Comparison of ENCODE assay signal across 1 cellular context in genomic region chr9:96654450-96655197, GRCh38.
TF ChIP-seq lines count a peak whose summit lies in the region.

No MANE protein-coding gene starts in this region.

TF ChIP-seq in HepG2, 621 proteins besides CTCF, POLR2A, EP300 and RAD21 (continued from another document and continues in another):
- TF ChIP-seq TRAFD1 (CRISPR knock-in tag; IDR thresholded peaks at IDR 0.05; ENCODE audit: borderline replicate concordance), result no peak
- no peak for TF ChIP-seq RNF2 (conservative IDR thresholded peaks at IDR 0.05; ENCODE audit: low read depth)
- no peak for TF ChIP-seq U2AF2 (IDR thresholded peaks at IDR 0.05; ENCODE audit: low read depth, low read length)
- no peak for TF ChIP-seq EEA1 (CRISPR knock-in tag; IDR thresholded peaks at IDR 0.05; ENCODE audit: borderline replicate concordance)
- TF ChIP-seq ZNF432 (CRISPR knock-in tag; IDR thresholded peaks at IDR 0.05; ENCODE audit: borderline replicate concordance), result no peak
- TF ChIP-seq ZFY (CRISPR knock-in tag; IDR thresholded peaks at IDR 0.05), result peak; percentile 81
- TF ChIP-seq CREM (IDR thresholded peaks at IDR 0.05), result 0 out of 2 replicates have a peak, but pooled peaks have one; percentile 20
- no peak for TF ChIP-seq CREM (CRISPR knock-in tag; IDR thresholded peaks at IDR 0.05)
- TF ChIP-seq HOMEZ (CRISPR knock-in tag; IDR thresholded peaks at IDR 0.05; ENCODE audit: low read depth), result no peak
- no peak for TF ChIP-seq HMGA1 (CRISPR knock-in tag; conservative IDR thresholded peaks at IDR 0.05)
- no peak for TF ChIP-seq SP140L (CRISPR knock-in tag; IDR thresholded peaks at IDR 0.05; ENCODE audit: borderline replicate concordance)
- no peak for TF ChIP-seq ARHGAP35 (CRISPR knock-in tag; IDR thresholded peaks at IDR 0.05; ENCODE audit: borderline replicate concordance)
- TF ChIP-seq ZNF318 (CRISPR knock-in tag; IDR thresholded peaks at IDR 0.05), result no peak
- no peak for TF ChIP-seq ZNF83 (CRISPR knock-in tag; IDR thresholded peaks at IDR 0.05; ENCODE audit: borderline replicate concordance)
- TF ChIP-seq ZNF180 (CRISPR knock-in tag; IDR thresholded peaks at IDR 0.05; ENCODE audit: borderline replicate concordance, low read depth), result no peak
- no peak for TF ChIP-seq TP53 (CRISPR knock-in tag; conservative IDR thresholded peaks at IDR 0.05)
- TF ChIP-seq ZNF558 (CRISPR knock-in tag; IDR thresholded peaks at IDR 0.05; ENCODE audit: borderline replicate concordance), result 0 out of 2 replicates have a peak, but pooled peaks have one; percentile 55
- no peak for TF ChIP-seq ZNF264 (CRISPR knock-in tag; IDR thresholded peaks at IDR 0.05)
- no peak for TF ChIP-seq ZNF589 (CRISPR knock-in tag; conservative IDR thresholded peaks at IDR 0.05)
- peak; percentile 64; the same call in 1 of the 2 replicates for TF ChIP-seq TGIF2 (CRISPR knock-in tag; IDR thresholded peaks at IDR 0.05)
- TF ChIP-seq PHF5A (CRISPR knock-in tag; IDR thresholded peaks at IDR 0.05; ENCODE audit: low read depth, unreplicated experiment), result no peak
- no peak for TF ChIP-seq ZNF562 (CRISPR knock-in tag; IDR thresholded peaks at IDR 0.05; ENCODE audit: borderline replicate concordance)
- no peak for TF ChIP-seq NBN (conservative IDR thresholded peaks at IDR 0.05)
- TF ChIP-seq, protein P1, sequence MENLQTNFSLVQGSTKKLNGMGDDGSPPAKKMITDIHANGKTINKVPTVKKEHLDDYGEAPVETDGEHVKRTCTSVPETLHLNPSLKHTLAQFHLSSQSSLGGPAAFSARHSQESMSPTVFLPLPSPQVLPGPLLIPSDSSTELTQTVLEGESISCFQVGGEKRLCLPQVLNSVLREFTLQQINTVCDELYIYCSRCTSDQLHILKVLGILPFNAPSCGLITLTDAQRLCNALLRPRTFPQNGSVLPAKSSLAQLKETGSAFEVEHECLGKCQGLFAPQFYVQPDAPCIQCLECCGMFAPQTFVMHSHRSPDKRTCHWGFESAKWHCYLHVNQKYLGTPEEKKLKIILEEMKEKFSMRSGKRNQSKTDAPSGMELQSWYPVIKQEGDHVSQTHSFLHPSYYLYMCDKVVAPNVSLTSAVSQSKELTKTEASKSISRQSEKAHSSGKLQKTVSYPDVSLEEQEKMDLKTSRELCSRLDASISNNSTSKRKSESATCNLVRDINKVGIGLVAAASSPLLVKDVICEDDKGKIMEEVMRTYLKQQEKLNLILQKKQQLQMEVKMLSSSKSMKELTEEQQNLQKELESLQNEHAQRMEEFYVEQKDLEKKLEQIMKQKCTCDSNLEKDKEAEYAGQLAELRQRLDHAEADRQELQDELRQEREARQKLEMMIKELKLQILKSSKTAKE (CRISPR knock-in tag; IDR thresholded peaks at IDR 0.05; ENCODE audit: borderline replicate concordance), result no peak
- TF ChIP-seq ZNF619 (CRISPR knock-in tag; IDR thresholded peaks at IDR 0.05), result no peak
- TF ChIP-seq FLYWCH1 (CRISPR knock-in tag; IDR thresholded peaks at IDR 0.05), result 0 out of 2 replicates have a peak, but pooled peaks have one; percentile 55
- TF ChIP-seq ATF1 (CRISPR knock-in tag; IDR thresholded peaks at IDR 0.05), result no peak
- TF ChIP-seq, protein P2, sequence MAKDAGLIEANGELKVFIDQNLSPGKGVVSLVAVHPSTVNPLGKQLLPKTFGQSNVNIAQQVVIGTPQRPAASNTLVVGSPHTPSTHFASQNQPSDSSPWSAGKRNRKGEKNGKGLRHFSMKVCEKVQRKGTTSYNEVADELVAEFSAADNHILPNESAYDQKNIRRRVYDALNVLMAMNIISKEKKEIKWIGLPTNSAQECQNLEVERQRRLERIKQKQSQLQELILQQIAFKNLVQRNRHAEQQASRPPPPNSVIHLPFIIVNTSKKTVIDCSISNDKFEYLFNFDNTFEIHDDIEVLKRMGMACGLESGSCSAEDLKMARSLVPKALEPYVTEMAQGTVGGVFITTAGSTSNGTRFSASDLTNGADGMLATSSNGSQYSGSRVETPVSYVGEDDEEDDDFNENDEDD (CRISPR knock-in tag; IDR thresholded peaks at IDR 0.05; ENCODE audit: borderline replicate concordance), result peak; percentile 34; the same call in 1 of the 2 replicates
- TF ChIP-seq SIX4 (CRISPR knock-in tag; IDR thresholded peaks at IDR 0.05), result no peak
- TF ChIP-seq KAT7 (CRISPR knock-in tag; IDR thresholded peaks at IDR 0.05; ENCODE audit: borderline replicate concordance), result 0 out of 2 replicates have a peak, but pooled peaks have one; percentile 56
- no peak for TF ChIP-seq FOXA3 (CRISPR knock-in tag; IDR thresholded peaks at IDR 0.05)
- TF ChIP-seq ELF1 (CRISPR knock-in tag; IDR thresholded peaks at IDR 0.05), result no peak
- no peak for TF ChIP-seq MLLT10 (CRISPR knock-in tag; IDR thresholded peaks at IDR 0.05)
- no peak for TF ChIP-seq NAIF1 (CRISPR knock-in tag; IDR thresholded peaks at IDR 0.05; ENCODE audit: borderline replicate concordance)
- no peak for TF ChIP-seq TSC22D2 (CRISPR knock-in tag; IDR thresholded peaks at IDR 0.05; ENCODE audit: borderline replicate concordance)
- no peak for TF ChIP-seq JUN (CRISPR knock-in tag; IDR thresholded peaks at IDR 0.05)
- no peak for TF ChIP-seq ZMYM3 (CRISPR knock-in tag; IDR thresholded peaks at IDR 0.05)
- no peak for TF ChIP-seq SMAD1 (CRISPR knock-in tag; IDR thresholded peaks at IDR 0.05; ENCODE audit: borderline replicate concordance, low read depth)
- TF ChIP-seq ZNF441 (CRISPR knock-in tag; IDR thresholded peaks at IDR 0.05; ENCODE audit: borderline replicate concordance), result no peak
- TF ChIP-seq SMARCE1 (IDR thresholded peaks at IDR 0.05; ENCODE audit: borderline replicate concordance), result no peak
- TF ChIP-seq ZNF841 (CRISPR knock-in tag; IDR thresholded peaks at IDR 0.05; ENCODE audit: borderline replicate concordance), result no peak
- no peak for TF ChIP-seq JUNB (CRISPR knock-in tag; IDR thresholded peaks at IDR 0.05; ENCODE audit: borderline replicate concordance)
- TF ChIP-seq FOXA1 (IDR thresholded peaks at IDR 0.05), result no peak
- no peak for TF ChIP-seq FOXA1 (CRISPR knock-in tag; IDR thresholded peaks at IDR 0.05)
- TF ChIP-seq REPIN1 (CRISPR knock-in tag; IDR thresholded peaks at IDR 0.05; ENCODE audit: borderline replicate concordance, low read depth), result no peak
- peak; percentile 38; the same call in 1 of the 2 replicates for TF ChIP-seq ZMYM4 (CRISPR knock-in tag; IDR thresholded peaks at IDR 0.05)
- TF ChIP-seq ZNF121 (CRISPR knock-in tag; IDR thresholded peaks at IDR 0.05), result no peak
- TF ChIP-seq, protein P3, sequence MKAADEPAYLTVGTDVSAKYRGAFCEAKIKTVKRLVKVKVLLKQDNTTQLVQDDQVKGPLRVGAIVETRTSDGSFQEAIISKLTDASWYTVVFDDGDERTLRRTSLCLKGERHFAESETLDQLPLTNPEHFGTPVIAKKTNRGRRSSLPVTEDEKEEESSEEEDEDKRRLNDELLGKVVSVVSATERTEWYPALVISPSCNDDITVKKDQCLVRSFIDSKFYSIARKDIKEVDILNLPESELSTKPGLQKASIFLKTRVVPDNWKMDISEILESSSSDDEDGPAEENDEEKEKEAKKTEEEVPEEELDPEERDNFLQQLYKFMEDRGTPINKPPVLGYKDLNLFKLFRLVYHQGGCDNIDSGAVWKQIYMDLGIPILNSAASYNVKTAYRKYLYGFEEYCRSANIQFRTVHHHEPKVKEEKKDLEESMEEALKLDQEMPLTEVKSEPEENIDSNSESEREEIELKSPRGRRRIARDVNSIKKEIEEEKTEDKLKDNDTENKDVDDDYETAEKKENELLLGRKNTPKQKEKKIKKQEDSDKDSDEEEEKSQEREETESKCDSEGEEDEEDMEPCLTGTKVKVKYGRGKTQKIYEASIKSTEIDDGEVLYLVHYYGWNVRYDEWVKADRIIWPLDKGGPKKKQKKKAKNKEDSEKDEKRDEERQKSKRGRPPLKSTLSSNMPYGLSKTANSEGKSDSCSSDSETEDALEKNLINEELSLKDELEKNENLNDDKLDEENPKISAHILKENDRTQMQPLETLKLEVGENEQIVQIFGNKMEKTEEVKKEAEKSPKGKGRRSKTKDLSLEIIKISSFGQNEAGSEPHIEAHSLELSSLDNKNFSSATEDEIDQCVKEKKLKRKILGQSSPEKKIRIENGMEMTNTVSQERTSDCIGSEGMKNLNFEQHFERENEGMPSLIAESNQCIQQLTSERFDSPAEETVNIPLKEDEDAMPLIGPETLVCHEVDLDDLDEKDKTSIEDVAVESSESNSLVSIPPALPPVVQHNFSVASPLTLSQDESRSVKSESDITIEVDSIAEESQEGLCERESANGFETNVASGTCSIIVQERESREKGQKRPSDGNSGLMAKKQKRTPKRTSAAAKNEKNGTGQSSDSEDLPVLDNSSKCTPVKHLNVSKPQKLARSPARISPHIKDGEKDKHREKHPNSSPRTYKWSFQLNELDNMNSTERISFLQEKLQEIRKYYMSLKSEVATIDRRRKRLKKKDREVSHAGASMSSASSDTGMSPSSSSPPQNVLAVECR (CRISPR knock-in tag; IDR thresholded peaks at IDR 0.05; ENCODE audit: borderline replicate concordance), result peak; percentile 59; the same call in 1 of the 2 replicates
- TF ChIP-seq ZSCAN20 (CRISPR knock-in tag; IDR thresholded peaks at IDR 0.05; ENCODE audit: borderline replicate concordance), result 0 out of 2 replicates have a peak, but pooled peaks have one; percentile 23
- no peak for TF ChIP-seq YY1 (IDR thresholded peaks at IDR 0.05; ENCODE audit: insufficient read depth, insufficient replicate concordance, low read depth, low read length)
- no peak for TF ChIP-seq JUND (CRISPR knock-in tag; IDR thresholded peaks at IDR 0.05)
